21 cellular contexts compared by ENCODE assay signal in the genomic region with DNA sequence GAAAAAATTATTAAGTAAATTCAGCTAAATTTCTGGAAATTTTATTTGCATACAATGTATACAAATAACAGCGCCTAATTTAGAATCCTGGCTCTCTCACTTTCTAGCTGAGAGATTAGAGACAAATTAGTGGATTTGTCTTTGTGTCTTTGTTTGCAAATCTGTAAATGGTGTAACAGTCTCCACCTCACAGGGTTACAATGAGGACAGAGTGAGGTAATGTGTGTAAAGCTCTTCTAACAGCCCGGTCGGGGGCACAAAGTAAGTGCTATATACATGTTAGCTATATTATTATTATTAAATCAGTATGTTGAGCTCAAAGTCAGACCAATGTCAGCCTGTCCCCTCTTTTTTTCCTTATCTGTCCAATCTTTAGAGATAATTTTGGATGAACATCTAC. TPM values are rescaled to one million over a fixed set of nuclear protein-coding genes. Genes with fewer than 3 reads are reported as not detected.
A peak's percentile ranks its signal among the peaks of the same experiment; 100 is the strongest.
DNase-seq lines count a peak whose midpoint lies in the region; ATAC-seq and TF ChIP-seq lines count a peak whose summit lies in the region.
"Had no signal": no experiment of that assay in that cellular context is flagged by ENCODE, and none has a peak within 500 bp of the region (broad histone marks: within the 10 kb centered on the region; RNA-seq: fewer than 3 reads in every experiment).

No MANE protein-coding gene starts in this region.

- TF ChIP-seq CTCF in right lobe of liver (IDR thresholded peaks at IDR 0.05) (no peak), smooth muscle cell (IDR thresholded peaks at IDR 0.05; ENCODE audit: borderline replicate concordance, insufficient read depth, poor library complexity, severe bottlenecking) (no peak)

- peak overlapping the region; percentile 35 for H3K4me3 ChIP-seq in GM23248
- peak overlapping the region in 1 of 3 donors; percentile 12 for H3K4me3 ChIP-seq in right lobe of liver
- H3K4me3 ChIP-seq in smooth muscle cell: no peak overlapping the region
- H3K4me3 ChIP-seq: cardiac muscle cell, thyroid gland had no signal

- H3K4me2 ChIP-seq in GM23248 (ENCODE audit: unreplicated experiment) (peak overlapping the region; percentile 55), smooth muscle cell (no peak overlapping the region)

- no peaks in the 10 kb centered on the region for H4K20me1 ChIP-seq in GM23248 (ENCODE audit: insufficient read depth)
- H4K20me1 ChIP-seq in smooth muscle cell (ENCODE audit: low read depth): no peaks in the 10 kb centered on the region

- H3K27ac ChIP-seq in GM23248: peak overlapping the region; percentile 89
- H3K27ac ChIP-seq in right lobe of liver: peak overlapping the region; percentile 40 to 69 (median 66)
- H3K27ac ChIP-seq in smooth muscle cell (ENCODE audit: low read depth): no peak overlapping the region
- H3K27ac ChIP-seq: thyroid gland had no signal

- H3K9ac ChIP-seq in GM23248 (peak overlapping the region; percentile 71), smooth muscle cell (ENCODE audit: low read depth) (no peak overlapping the region)

- no peaks in the 10 kb centered on the region for H3K9me2 ChIP-seq in GM23248 (ENCODE audit: insufficient read depth)

- H2AFZ ChIP-seq in GM23248: peak overlapping the region; percentile 69
- H2AFZ ChIP-seq in smooth muscle cell (ENCODE audit: low read depth): no peak overlapping the region

- 18 to 19% methylated on average over 3 of the region's 3 CpGs for WGBS in GM23248 (ENCODE audit: low coverage in 1 of 2, low lambda C conversion rate in 2 of 2, missing lambda C conversion rate in 2 of 2), 2 experiments
- 29% methylated on average over 3 of the region's 3 CpGs for WGBS in right lobe of liver (ENCODE audit: insufficient coverage, low coverage, low lambda C conversion rate, missing lambda C conversion rate)
- WGBS in smooth muscle cell (ENCODE audit: low lambda C conversion rate): 90% methylated on average over 3 of the region's 3 CpGs

- intact Hi-C loops in right lobe of liver (cut with DNase I): no loop called here

- no peaks in the 10 kb centered on the region for H3K79me2 ChIP-seq in GM23248 (ENCODE audit: insufficient read depth)
- H3K79me2 ChIP-seq in smooth muscle cell (ENCODE audit: low read depth): no peaks in the 10 kb centered on the region

- in situ Hi-C loops in GM23248 (cut with MboI): no loop called here

- H3K4me1 ChIP-seq in GM23248 (ENCODE audit: insufficient read depth): peaks cover 19% of the 10 kb centered on the region
- H3K4me1 ChIP-seq in right lobe of liver: peaks cover 0 to 17% (median 0%) of the 10 kb centered on the region in 4 donors
- H3K4me1 ChIP-seq in smooth muscle cell (ENCODE audit: low read depth): no peaks in the 10 kb centered on the region

- TF ChIP-seq POLR2A in right lobe of liver (IDR thresholded peaks at IDR 0.05): no peak

- ATAC-seq in right lobe of liver: peak; percentile 61 to 65 (median 64)
- no peak for ATAC-seq in HG02588 (IDR thresholded peaks at IDR 0.05; ENCODE audit: unreplicated experiment)
- ATAC-seq in GM21619 (IDR thresholded peaks at IDR 0.05; ENCODE audit: unreplicated experiment): no peak

- H3K9me3 ChIP-seq in GM23248 (ENCODE audit: low read depth) (no peaks in the 10 kb centered on the region), right lobe of liver (no peaks in the 10 kb centered on the region), smooth muscle cell (replicated peaks; ENCODE audit: low read depth) (no peaks in the 10 kb centered on the region)
- H3K9me3 ChIP-seq: thyroid gland had no signal

- DNase-seq in GM23248 (peak; percentile 73), NCI-H146 (lab: John Stamatoyannopoulos, UW) (peak; percentile 69), SHP77 treated with DMSO at 0.1 percent for 48 hours (lab: John Stamatoyannopoulos, UW) (peak; percentile 62), right lobe of liver (no peak), smooth muscle cell (lab: John Stamatoyannopoulos, UW; ENCODE audit: unreplicated experiment) (no peak)
- no peak for DNase-seq in activated CD4-positive, alpha-beta T cell treated with anti-CD3 and anti-CD28 coated beads for 4 hours
- DNase-seq: activated CD4-positive, alpha-beta T cell treated with anti-CD3 and anti-CD28 coated beads, Interleukin-2, amount 50 U/mL, for 4 hours; activated naive CD8-positive, alpha-beta T cell treated with anti-CD3 and anti-CD28 coated beads, Interleukin-2, amount 10 ng/mL, durations not matched to agents 7 days and 5 days; activated T-cell treated with anti-CD3 and anti-CD28 coated beads, Interleukin-2, amount 50 U/mL, for 24 hours; DMS53; effector CD4-positive, alpha-beta T cell; NCI-H1694; thyroid gland had no signal

- H3K36me3 ChIP-seq in GM23248 (ENCODE audit: low read depth) (no peaks in the 10 kb centered on the region), right lobe of liver (no peaks in the 10 kb centered on the region), smooth muscle cell (ENCODE audit: low read depth) (no peaks in the 10 kb centered on the region)
- H3K36me3 ChIP-seq: cardiac muscle cell, thyroid gland had no signal

- H3F3A ChIP-seq in GM23248 (ENCODE audit: insufficient read depth) (peaks cover 14% of the 10 kb centered on the region), smooth muscle cell (ENCODE audit: low read depth) (no peaks in the 10 kb centered on the region)

- H3K27me3 ChIP-seq in GM23248 (replicated peaks; ENCODE audit: insufficient read depth): no peaks in the 10 kb centered on the region
- H3K27me3 ChIP-seq in right lobe of liver: no peaks in the 10 kb centered on the region
- H3K27me3 ChIP-seq in smooth muscle cell (ENCODE audit: low read depth): no peaks in the 10 kb centered on the region
- H3K27me3 ChIP-seq: cardiac muscle cell, thyroid gland had no signal

RNA-seq across cellular contexts. Expression of gene ADAMTSL4, which starts 5.0 kb away (rescaled TPM):
- total RNA-seq in GM23248 (2014; rRNA removed; shearing (Covaris generic)): 27.6 and 27.9 TPM in 2 replicates
- polyA plus RNA-seq in GM23248 (2016; fragmentation: Nextera tagmentation; extraction: Ambion mirVana) (45.4 TPM in 2 replicates), smooth muscle cell (8.4 and 20.8 TPM in 2 replicates)
- total RNA-seq in right lobe of liver (10 to 100 TPM; 20.5 to 35.2 (median 31.5) TPM), smooth muscle cell (2.4 and 6.4 TPM in 2 replicates)
- polyA plus RNA-seq: neural cell had no signal

RNA-seq across cellular contexts. Expression of gene FALEC, which starts 28.7 kb away (rescaled TPM):
- total RNA-seq in GM23248 (2014; rRNA removed; shearing (Covaris generic)): not detected in 2 replicates
- polyA plus RNA-seq in GM23248 (2016; fragmentation: Nextera tagmentation; extraction: Ambion mirVana) (0.49 and 0.71 TPM in 2 replicates), smooth muscle cell (0.62 and 1.2 TPM in 2 replicates)
- total RNA-seq in right lobe of liver (not detected), smooth muscle cell (not detected in 2 replicates)
- total RNA-seq: lung microvascular endothelial cell, renal cortical epithelial cell, SK-MEL-5, thyroid gland had no signal
- polyA plus RNA-seq: BJ, neural cell had no signal

RNA-seq across cellular contexts. Expression of gene MCL1, which starts 35.2 kb away (rescaled TPM):
- total RNA-seq in GM23248 (2014; rRNA removed; shearing (Covaris generic)): 307 and 310 TPM in 2 replicates
- polyA plus RNA-seq in GM23248 (2016; fragmentation: Nextera tagmentation; extraction: Ambion mirVana) (79.0 and 84.7 TPM in 2 replicates), smooth muscle cell (224 and 247 TPM in 2 replicates)
- total RNA-seq in right lobe of liver (100 to 1,000 TPM in 5 of 6 experiments, 10 to 100 TPM in 1; 83.6 to 266 (median 158) TPM), smooth muscle cell (519 and 630 TPM in 2 replicates)

RNA-seq across cellular contexts. Expression of gene ECM1, which starts 36.3 kb away (rescaled TPM):
- total RNA-seq in GM23248 (2014; rRNA removed; shearing (Covaris generic)): 133 and 160 TPM in 2 replicates
- 282 and 291 TPM in 2 replicates for polyA plus RNA-seq in GM23248 (2016; fragmentation: Nextera tagmentation; extraction: Ambion mirVana)
- 10 to 100 TPM in 5 of 6 experiments, 1 to 10 TPM in 1; 8.8 to 26.7 (median 14.9) TPM for total RNA-seq in right lobe of liver
- 14.6 and 19.0 TPM in 2 replicates for total RNA-seq in smooth muscle cell
- 32.0 and 36.1 TPM in 2 replicates for polyA plus RNA-seq in smooth muscle cell

RNA-seq across cellular contexts. Expression of gene TARS2, which starts 57.0 kb away (rescaled TPM):
- total RNA-seq in GM23248 (2014; rRNA removed; shearing (Covaris generic)): 6.7 and 14.4 TPM in 2 replicates
- polyA plus RNA-seq in GM23248 (2016; fragmentation: Nextera tagmentation; extraction: Ambion mirVana) (14.0 and 14.4 TPM in 2 replicates), smooth muscle cell (20.9 and 23.1 TPM in 2 replicates)
- total RNA-seq in right lobe of liver (10 to 100 TPM; 16.1 to 32.1 (median 22.4) TPM), smooth muscle cell (8.6 and 10.2 TPM in 2 replicates)

Comparison
In these comparisons a context has a peak if more than half of its experiments do, and no peak if none do; other contexts are left out.
1. DNase-seq: peak in GM23248 (single experiment), NCI-H146 (single experiment) and SHP77 treated with DMSO at 0.1 percent for 48 hours (single experiment); none in right lobe of liver (0 of 3), activated CD4-positive, alpha-beta T cell treated with anti-CD3 and anti-CD28 coated beads for 4 hours (0 of 2) and smooth muscle cell (single experiment).
2. ATAC-seq: peak in right lobe of liver (4 of 4); none in HG02588 (single experiment) and GM21619 (single experiment).